Comparison of ENCODE assay signal across 27 cellular contexts in the genomic region with DNA sequence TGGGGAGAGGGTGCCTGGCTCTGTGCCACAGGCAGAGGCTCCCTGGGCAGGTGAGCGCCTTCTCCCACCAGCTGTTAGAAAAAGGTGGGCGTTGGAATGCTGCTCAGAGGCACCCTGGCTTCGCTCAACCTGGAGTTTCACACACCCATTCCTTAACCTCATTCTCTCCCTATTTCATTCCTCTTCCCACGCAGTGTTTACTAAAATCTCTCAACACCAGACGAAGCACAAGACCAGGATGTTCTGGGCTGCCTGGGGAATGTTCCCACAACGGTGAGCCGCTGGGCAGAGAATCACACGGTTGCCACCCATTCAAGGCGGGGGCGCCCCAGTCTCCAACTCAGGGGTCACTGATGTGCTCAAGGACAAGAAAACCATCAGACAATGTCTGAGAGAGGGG.
"Had no signal": no experiment of that assay in that cellular context is flagged by ENCODE, and none has a peak within 500 bp of the region (broad histone marks: within the 10 kb centered on the region; RNA-seq: fewer than 3 reads in every experiment).

No MANE protein-coding gene starts in this region.

- H3K4me3 ChIP-seq: ascending aorta, cardiac muscle cell, colonic mucosa, heart left ventricle had no signal

- H3K27ac ChIP-seq: ascending aorta, brain microvascular endothelial cell, cardiac muscle cell, colonic mucosa, heart left ventricle had no signal

- DNase-seq: activated CD4-positive, alpha-beta memory T cell treated with anti-CD3 and anti-CD28 coated beads, Interleukin-2, amount 10 ng/mL, durations not matched to agents 7 days and 5 days; activated CD4-positive, alpha-beta T cell treated with anti-CD3 and anti-CD28 coated beads for 4 hours; activated CD4-positive, alpha-beta T cell treated with anti-CD3 and anti-CD28 coated beads, Interleukin-2, amount 10 ng/mL, durations not matched to agents 7 days and 5 days; activated CD4-positive, alpha-beta T cell treated with anti-CD3 and anti-CD28 coated beads, Interleukin-2, amount 50 U/mL, for 4 hours; activated CD4-positive, CD25-positive, alpha-beta regulatory T cell; activated CD4-positive, CD25-positive, alpha-beta regulatory T cell treated with anti-CD3 and anti-CD28 coated beads, Interleukin-2, amount 50 U/mL, for 72 hours; activated CD8-positive, alpha-beta memory T cell treated with anti-CD3 and anti-CD28 coated beads, Interleukin-2, amount 50 U/mL, for 48 hours; activated gamma-delta T cell; activated naive CD4-positive, alpha-beta T cell; activated naive CD4-positive, alpha-beta T cell treated with anti-CD3 and anti-CD28 coated beads, Interleukin-2, amount 10 ng/mL, durations not matched to agents 7 days and 5 days; activated naive CD8-positive, alpha-beta T cell treated with anti-CD3 and anti-CD28 coated beads, Interleukin-2, amount 10 ng/mL, durations not matched to agents 7 days and 5 days; activated T-cell treated with anti-CD3 and anti-CD28 coated beads for 4 hours; activated T-cell treated with anti-CD3 and anti-CD28 coated beads, Interleukin-2, amount 50 U/mL, for 24 hours; activated T-cell treated with anti-CD3 and anti-CD28 coated beads, Interleukin-2, amount 50 U/mL, for 72 hours; brain microvascular endothelial cell; central memory CD4-positive, alpha-beta T cell; cerebellar nuclear complex; colonic mucosa; effector memory CD4-positive, alpha-beta T cell; foreskin fibroblast; glutamatergic neuron; heart left ventricle; T-helper 2 cell had no signal

- H3K27me3 ChIP-seq: ascending aorta, brain microvascular endothelial cell, cardiac muscle cell, colonic mucosa had no signal

- H3K9me3 ChIP-seq: ascending aorta, colonic mucosa, heart left ventricle had no signal

- ATAC-seq: activated naive CD4-positive, alpha-beta T cell treated with anti-CD3 and anti-CD28 coated beads, Interleukin-2, amount 50 U/mL, for 72 hours; activated T-cell treated with anti-CD3 and anti-CD28 coated beads, Interleukin-2, amount 50 U/mL, for 72 hours; esophagus mucosa; heart left ventricle had no signal

- H3K4me1 ChIP-seq: ascending aorta, colonic mucosa, heart left ventricle had no signal

- H3K27me3 Mint-ChIP-seq: activated T-cell treated with anti-CD3 and anti-CD28 coated beads, Interleukin-2, amount 50 U/mL, for 24 hours had no signal

- H3K9me3 Mint-ChIP-seq: activated CD4-positive, alpha-beta memory T cell treated with anti-CD3 and anti-CD28 coated beads, Interleukin-2, amount 10 ng/mL, durations not matched to agents 7 days and 5 days; activated CD4-positive, alpha-beta T cell treated with anti-CD3 and anti-CD28 coated beads, Interleukin-2, amount 10 ng/mL, durations not matched to agents 7 days and 5 days; activated naive CD4-positive, alpha-beta T cell treated with anti-CD3 and anti-CD28 coated beads, Interleukin-2, amount 10 ng/mL, durations not matched to agents 7 days and 5 days; activated naive CD4-positive, alpha-beta T cell treated with anti-CD3 and anti-CD28 coated beads, Interleukin-2, amount 50 U/mL, for 72 hours; activated naive CD8-positive, alpha-beta T cell treated with anti-CD3 and anti-CD28 coated beads, Interleukin-2, amount 10 ng/mL, durations not matched to agents 7 days and 5 days; activated T-cell treated with anti-CD3 and anti-CD28 coated beads, Interleukin-2, amount 50 U/mL, for 24 hours; activated T-cell treated with anti-CD3 and anti-CD28 coated beads, Interleukin-2, amount 50 U/mL, for 72 hours had no signal

- H3K4me3 Mint-ChIP-seq: activated CD4-positive, alpha-beta memory T cell treated with anti-CD3 and anti-CD28 coated beads, Interleukin-2, amount 10 ng/mL, durations not matched to agents 7 days and 5 days; activated CD4-positive, alpha-beta T cell treated with anti-CD3 and anti-CD28 coated beads, Interleukin-2, amount 10 ng/mL, durations not matched to agents 7 days and 5 days; activated naive CD4-positive, alpha-beta T cell treated with anti-CD3 and anti-CD28 coated beads, Interleukin-2, amount 10 ng/mL, durations not matched to agents 7 days and 5 days; activated naive CD8-positive, alpha-beta T cell treated with anti-CD3 and anti-CD28 coated beads, Interleukin-2, amount 10 ng/mL, durations not matched to agents 7 days and 5 days; activated T-cell treated with anti-CD3 and anti-CD28 coated beads, Interleukin-2, amount 50 U/mL, for 24 hours; activated T-cell treated with anti-CD3 and anti-CD28 coated beads, Interleukin-2, amount 50 U/mL, for 72 hours had no signal

- H3K36me3 ChIP-seq: ascending aorta, brain microvascular endothelial cell, cardiac muscle cell, colonic mucosa, heart left ventricle had no signal

- H3K36me3 Mint-ChIP-seq: activated naive CD4-positive, alpha-beta T cell treated with anti-CD3 and anti-CD28 coated beads, Interleukin-2, amount 10 ng/mL, durations not matched to agents 7 days and 5 days; activated naive CD4-positive, alpha-beta T cell treated with anti-CD3 and anti-CD28 coated beads, Interleukin-2, amount 50 U/mL, for 72 hours; activated naive CD8-positive, alpha-beta T cell treated with anti-CD3 and anti-CD28 coated beads, Interleukin-2, amount 10 ng/mL, durations not matched to agents 7 days and 5 days had no signal

- H3K27ac Mint-ChIP-seq: activated CD4-positive, alpha-beta memory T cell treated with anti-CD3 and anti-CD28 coated beads, Interleukin-2, amount 10 ng/mL, durations not matched to agents 7 days and 5 days; activated CD4-positive, alpha-beta T cell treated with anti-CD3 and anti-CD28 coated beads, Interleukin-2, amount 10 ng/mL, durations not matched to agents 7 days and 5 days; activated naive CD4-positive, alpha-beta T cell treated with anti-CD3 and anti-CD28 coated beads, Interleukin-2, amount 10 ng/mL, durations not matched to agents 7 days and 5 days; activated naive CD8-positive, alpha-beta T cell treated with anti-CD3 and anti-CD28 coated beads, Interleukin-2, amount 10 ng/mL, durations not matched to agents 7 days and 5 days; activated T-cell treated with anti-CD3 and anti-CD28 coated beads, Interleukin-2, amount 50 U/mL, for 24 hours; activated T-cell treated with anti-CD3 and anti-CD28 coated beads, Interleukin-2, amount 50 U/mL, for 72 hours had no signal

- H3K4me1 Mint-ChIP-seq: activated CD4-positive, alpha-beta memory T cell treated with anti-CD3 and anti-CD28 coated beads, Interleukin-2, amount 10 ng/mL, durations not matched to agents 7 days and 5 days; activated CD4-positive, alpha-beta T cell treated with anti-CD3 and anti-CD28 coated beads, Interleukin-2, amount 10 ng/mL, durations not matched to agents 7 days and 5 days; activated naive CD4-positive, alpha-beta T cell treated with anti-CD3 and anti-CD28 coated beads, Interleukin-2, amount 10 ng/mL, durations not matched to agents 7 days and 5 days; activated naive CD8-positive, alpha-beta T cell treated with anti-CD3 and anti-CD28 coated beads, Interleukin-2, amount 10 ng/mL, durations not matched to agents 7 days and 5 days had no signal
